In genomic region chr6:125779924-125780539, GRCh38 we compare ENCODE assay signal across 1 cellular context.
TF ChIP-seq lines count a peak whose summit lies in the region.

No MANE protein-coding gene starts in this region.

TF ChIP-seq in HEK293, 187 proteins besides CTCF, POLR2A, EP300 and RAD21 (continued from another document and continues in another):
- TF ChIP-seq ZBTB8A (tag by site-specific recombination; IDR thresholded peaks at IDR 0.05) (peak; percentile 65), ZSCAN16 (tag by site-specific recombination; IDR thresholded peaks at IDR 0.05) (no peak), ZNF513 (tag by site-specific recombination; IDR thresholded peaks at IDR 0.05) (no peak), BCL11B (tag by site-specific recombination; IDR thresholded peaks at IDR 0.05; ENCODE audit: low read depth) (no peak), HOXD13 (CRISPR knock-in tag; IDR thresholded peaks at IDR 0.05; ENCODE audit: borderline replicate concordance) (no peak), ZBTB20 (tag by site-specific recombination; IDR thresholded peaks at IDR 0.05) (no peak), ZNF776 (tag by site-specific recombination; IDR thresholded peaks at IDR 0.05; ENCODE audit: borderline replicate concordance) (no peak), ZNF514 (tag by site-specific recombination; IDR thresholded peaks at IDR 0.05) (no peak), ZNF23 (tag by site-specific recombination; IDR thresholded peaks at IDR 0.05; ENCODE audit: borderline replicate concordance) (no peak), ZBTB1 (tag by site-specific recombination; IDR thresholded peaks at IDR 0.05) (no peak), ZFP3 (tag by site-specific recombination; IDR thresholded peaks at IDR 0.05; ENCODE audit: low read depth) (no peak), ZNF837 (tag by site-specific recombination; IDR thresholded peaks at IDR 0.05) (peak; percentile 40; the same call in 1 of the 2 replicates), ZFP37 (tag by site-specific recombination; IDR thresholded peaks at IDR 0.05) (no peak), ZNF19 (tag by site-specific recombination; IDR thresholded peaks at IDR 0.05; ENCODE audit: low read depth) (no peak), ZNF449 (tag by site-specific recombination; IDR thresholded peaks at IDR 0.05) (no peak; the same call in 1 of the 2 replicates), GLI4 (tag by site-specific recombination; IDR thresholded peaks at IDR 0.05) (peak; percentile 15; the same call in 1 of the 2 replicates), ZNF560 (tag by site-specific recombination; IDR thresholded peaks at IDR 0.05; ENCODE audit: borderline replicate concordance) (no peak), ZNF639 (tag by site-specific recombination; IDR thresholded peaks at IDR 0.05) (peak; percentile 90), ZNF530 (tag by site-specific recombination; IDR thresholded peaks at IDR 0.05; ENCODE audit: low read depth) (no peak), ZBTB21 (tag by site-specific recombination; IDR thresholded peaks at IDR 0.05) (peak; percentile 57), ZNF626 (tag by site-specific recombination; IDR thresholded peaks at IDR 0.05) (no peak), ZNF223 (tag by site-specific recombination; IDR thresholded peaks at IDR 0.05) (no peak), KLF7 (tag by site-specific recombination; IDR thresholded peaks at IDR 0.05; ENCODE audit: borderline replicate concordance) (peak; percentile 87), ZNF324 (tag by site-specific recombination; IDR thresholded peaks at IDR 0.05) (peak; percentile 70; the same call in 1 of the 2 replicates), ZNF114 (tag by site-specific recombination; IDR thresholded peaks at IDR 0.05) (no peak), ZNF768 (tag by site-specific recombination; IDR thresholded peaks at IDR 0.05) (no peak), ZNF214 (tag by site-specific recombination; IDR thresholded peaks at IDR 0.05; ENCODE audit: borderline replicate concordance) (no peak), ZNF354C (tag by site-specific recombination; IDR thresholded peaks at IDR 0.05; ENCODE audit: borderline replicate concordance, low read depth) (no peak), ZNF658 (tag by site-specific recombination; IDR thresholded peaks at IDR 0.05) (no peak), ZBTB48 (tag by site-specific recombination; IDR thresholded peaks at IDR 0.05) (peak; percentile 98), SALL2 (tag by site-specific recombination; IDR thresholded peaks at IDR 0.05; ENCODE audit: borderline replicate concordance) (no peak), ZBTB10 (tag by site-specific recombination; IDR thresholded peaks at IDR 0.05) (no peak), KLF17 (tag by site-specific recombination; IDR thresholded peaks at IDR 0.05) (peak; percentile 80; the same call in 1 of the 2 replicates), OSR2 (tag by site-specific recombination; IDR thresholded peaks at IDR 0.05) (no peak), ZNF544 (tag by site-specific recombination; IDR thresholded peaks at IDR 0.05) (no peak), ZNF701 (tag by site-specific recombination; IDR thresholded peaks at IDR 0.05) (no peak), ZNF184 (tag by site-specific recombination; IDR thresholded peaks at IDR 0.05) (peak; percentile 85), EGR2 (tag by site-specific recombination; IDR thresholded peaks at IDR 0.05; ENCODE audit: low read depth) (no peak)
- TF ChIP-seq, protein P1, sequence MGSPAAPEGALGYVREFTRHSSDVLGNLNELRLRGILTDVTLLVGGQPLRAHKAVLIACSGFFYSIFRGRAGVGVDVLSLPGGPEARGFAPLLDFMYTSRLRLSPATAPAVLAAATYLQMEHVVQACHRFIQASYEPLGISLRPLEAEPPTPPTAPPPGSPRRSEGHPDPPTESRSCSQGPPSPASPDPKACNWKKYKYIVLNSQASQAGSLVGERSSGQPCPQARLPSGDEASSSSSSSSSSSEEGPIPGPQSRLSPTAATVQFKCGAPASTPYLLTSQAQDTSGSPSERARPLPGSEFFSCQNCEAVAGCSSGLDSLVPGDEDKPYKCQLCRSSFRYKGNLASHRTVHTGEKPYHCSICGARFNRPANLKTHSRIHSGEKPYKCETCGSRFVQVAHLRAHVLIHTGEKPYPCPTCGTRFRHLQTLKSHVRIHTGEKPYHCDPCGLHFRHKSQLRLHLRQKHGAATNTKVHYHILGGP (tag by site-specific recombination; IDR thresholded peaks at IDR 0.05): no peak
- TF ChIP-seq, protein P2, sequence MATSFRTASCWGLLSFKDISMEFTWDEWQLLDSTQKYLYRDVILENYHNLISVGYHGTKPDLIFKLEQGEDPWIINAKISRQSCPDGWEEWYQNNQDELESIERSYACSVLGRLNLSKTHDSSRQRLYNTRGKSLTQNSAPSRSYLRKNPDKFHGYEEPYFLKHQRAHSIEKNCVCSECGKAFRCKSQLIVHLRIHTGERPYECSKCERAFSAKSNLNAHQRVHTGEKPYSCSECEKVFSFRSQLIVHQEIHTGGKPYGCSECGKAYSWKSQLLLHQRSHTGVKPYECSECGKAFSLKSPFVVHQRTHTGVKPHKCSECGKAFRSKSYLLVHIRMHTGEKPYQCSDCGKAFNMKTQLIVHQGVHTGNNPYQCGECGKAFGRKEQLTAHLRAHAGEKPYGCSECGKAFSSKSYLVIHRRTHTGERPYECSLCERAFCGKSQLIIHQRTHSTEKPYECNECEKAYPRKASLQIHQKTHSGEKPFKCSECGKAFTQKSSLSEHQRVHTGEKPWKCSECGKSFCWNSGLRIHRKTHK (tag by site-specific recombination; IDR thresholded peaks at IDR 0.05): no peak
- TF ChIP-seq, protein P3, sequence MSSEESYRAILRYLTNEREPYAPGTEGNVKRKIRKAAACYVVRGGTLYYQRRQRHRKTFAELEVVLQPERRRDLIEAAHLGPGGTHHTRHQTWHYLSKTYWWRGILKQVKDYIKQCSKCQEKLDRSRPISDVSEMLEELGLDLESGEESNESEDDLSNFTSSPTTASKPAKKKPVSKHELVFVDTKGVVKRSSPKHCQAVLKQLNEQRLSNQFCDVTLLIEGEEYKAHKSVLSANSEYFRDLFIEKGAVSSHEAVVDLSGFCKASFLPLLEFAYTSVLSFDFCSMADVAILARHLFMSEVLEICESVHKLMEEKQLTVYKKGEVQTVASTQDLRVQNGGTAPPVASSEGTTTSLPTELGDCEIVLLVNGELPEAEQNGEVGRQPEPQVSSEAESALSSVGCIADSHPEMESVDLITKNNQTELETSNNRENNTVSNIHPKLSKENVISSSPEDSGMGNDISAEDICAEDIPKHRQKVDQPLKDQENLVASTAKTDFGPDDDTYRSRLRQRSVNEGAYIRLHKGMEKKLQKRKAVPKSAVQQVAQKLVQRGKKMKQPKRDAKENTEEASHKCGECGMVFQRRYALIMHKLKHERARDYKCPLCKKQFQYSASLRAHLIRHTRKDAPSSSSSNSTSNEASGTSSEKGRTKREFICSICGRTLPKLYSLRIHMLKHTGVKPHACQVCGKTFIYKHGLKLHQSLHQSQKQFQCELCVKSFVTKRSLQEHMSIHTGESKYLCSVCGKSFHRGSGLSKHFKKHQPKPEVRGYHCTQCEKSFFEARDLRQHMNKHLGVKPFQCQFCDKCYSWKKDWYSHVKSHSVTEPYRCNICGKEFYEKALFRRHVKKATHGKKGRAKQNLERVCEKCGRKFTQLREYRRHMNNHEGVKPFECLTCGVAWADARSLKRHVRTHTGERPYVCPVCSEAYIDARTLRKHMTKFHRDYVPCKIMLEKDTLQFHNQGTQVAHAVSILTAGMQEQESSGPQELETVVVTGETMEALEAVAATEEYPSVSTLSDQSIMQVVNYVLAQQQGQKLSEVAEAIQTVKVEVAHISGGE (tag by site-specific recombination; conservative IDR thresholded peaks at IDR 0.05; ENCODE audit: low read depth): 0 out of 2 replicates have a peak, but pooled peaks have one; percentile 24
- TF ChIP-seq, protein P4, sequence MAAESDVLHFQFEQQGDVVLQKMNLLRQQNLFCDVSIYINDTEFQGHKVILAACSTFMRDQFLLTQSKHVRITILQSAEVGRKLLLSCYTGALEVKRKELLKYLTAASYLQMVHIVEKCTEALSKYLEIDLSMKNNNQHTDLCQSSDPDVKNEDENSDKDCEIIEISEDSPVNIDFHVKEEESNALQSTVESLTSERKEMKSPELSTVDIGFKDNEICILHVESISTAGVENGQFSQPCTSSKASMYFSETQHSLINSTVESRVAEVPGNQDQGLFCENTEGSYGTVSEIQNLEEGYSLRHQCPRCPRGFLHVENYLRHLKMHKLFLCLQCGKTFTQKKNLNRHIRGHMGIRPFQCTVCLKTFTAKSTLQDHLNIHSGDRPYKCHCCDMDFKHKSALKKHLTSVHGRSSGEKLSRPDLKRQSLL (tag by site-specific recombination; IDR thresholded peaks at IDR 0.05): no peak; the same call in 1 of the 2 replicates
- TF ChIP-seq, protein P5, sequence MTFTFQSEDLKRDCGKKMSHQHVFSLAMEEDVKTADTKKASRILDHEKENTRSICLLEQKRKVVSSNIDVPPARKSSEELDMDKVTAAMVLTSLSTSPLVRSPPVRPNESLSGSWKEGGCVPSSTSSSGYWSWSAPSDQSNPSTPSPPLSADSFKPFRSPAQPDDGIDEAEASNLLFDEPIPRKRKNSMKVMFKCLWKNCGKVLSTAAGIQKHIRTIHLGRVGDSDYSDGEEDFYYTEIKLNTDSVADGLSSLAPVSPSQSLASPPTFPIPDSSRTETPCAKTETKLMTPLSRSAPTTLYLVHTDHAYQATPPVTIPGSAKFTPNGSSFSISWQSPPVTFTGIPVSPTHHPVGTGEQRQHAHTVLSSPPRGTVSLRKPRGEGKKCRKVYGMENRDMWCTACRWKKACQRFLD (tag by site-specific recombination; IDR thresholded peaks at IDR 0.05): no peak
- TF ChIP-seq, protein P6, sequence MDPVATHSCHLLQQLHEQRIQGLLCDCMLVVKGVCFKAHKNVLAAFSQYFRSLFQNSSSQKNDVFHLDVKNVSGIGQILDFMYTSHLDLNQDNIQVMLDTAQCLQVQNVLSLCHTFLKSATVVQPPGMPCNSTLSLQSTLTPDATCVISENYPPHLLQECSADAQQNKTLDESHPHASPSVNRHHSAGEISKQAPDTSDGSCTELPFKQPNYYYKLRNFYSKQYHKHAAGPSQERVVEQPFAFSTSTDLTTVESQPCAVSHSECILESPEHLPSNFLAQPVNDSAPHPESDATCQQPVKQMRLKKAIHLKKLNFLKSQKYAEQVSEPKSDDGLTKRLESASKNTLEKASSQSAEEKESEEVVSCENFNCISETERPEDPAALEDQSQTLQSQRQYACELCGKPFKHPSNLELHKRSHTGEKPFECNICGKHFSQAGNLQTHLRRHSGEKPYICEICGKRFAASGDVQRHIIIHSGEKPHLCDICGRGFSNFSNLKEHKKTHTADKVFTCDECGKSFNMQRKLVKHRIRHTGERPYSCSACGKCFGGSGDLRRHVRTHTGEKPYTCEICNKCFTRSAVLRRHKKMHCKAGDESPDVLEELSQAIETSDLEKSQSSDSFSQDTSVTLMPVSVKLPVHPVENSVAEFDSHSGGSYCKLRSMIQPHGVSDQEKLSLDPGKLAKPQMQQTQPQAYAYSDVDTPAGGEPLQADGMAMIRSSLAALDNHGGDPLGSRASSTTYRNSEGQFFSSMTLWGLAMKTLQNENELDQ (tag by site-specific recombination; IDR thresholded peaks at IDR 0.05; ENCODE audit: low read depth): no peak
